Comparison of ENCODE assay signal across 2 cellular contexts in the genomic region with DNA sequence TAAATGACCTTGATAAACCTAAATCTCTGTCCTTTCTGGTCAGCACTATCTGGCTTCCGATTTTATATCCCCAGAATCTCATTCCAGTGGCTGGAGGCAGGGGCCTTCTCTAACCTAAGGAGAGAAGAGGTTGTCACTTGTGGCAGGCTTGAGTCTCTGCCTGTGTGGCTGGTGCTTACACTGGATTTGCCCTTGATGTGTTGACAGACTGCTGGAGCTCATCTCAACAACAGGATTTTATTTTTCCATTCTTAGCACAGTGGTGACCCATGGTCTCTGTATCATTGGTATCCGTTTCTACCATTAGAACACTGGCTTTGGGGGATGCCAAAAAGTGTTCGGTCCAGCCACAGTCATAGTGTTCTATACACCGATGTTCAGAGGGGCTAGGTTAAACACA.
TF ChIP-seq lines count a peak whose summit lies in the region.

No MANE protein-coding gene starts in this region.

TF ChIP-seq in IMR-90, 13 proteins besides CTCF, POLR2A, EP300 and RAD21:
- TF ChIP-seq RFX5 (IDR thresholded peaks at IDR 0.05; ENCODE audit: low read depth, low read length): no peak
- no peak for TF ChIP-seq NFE2L2 (IDR thresholded peaks at IDR 0.05; ENCODE audit: low read depth, low read length)
- no peak for TF ChIP-seq CEBPB (IDR thresholded peaks at IDR 0.05; ENCODE audit: low read depth, low read length)
- no peak for TF ChIP-seq FOS (IDR thresholded peaks at IDR 0.05; ENCODE audit: low read depth, low read length)
- no peak for TF ChIP-seq SMC3 (IDR thresholded peaks at IDR 0.05; ENCODE audit: low read depth, low read length)
- TF ChIP-seq MAFK (IDR thresholded peaks at IDR 0.05; ENCODE audit: low read depth, low read length): no peak
- no peak for TF ChIP-seq RCOR1 (IDR thresholded peaks at IDR 0.05; ENCODE audit: insufficient replicate concordance, low read length)
- TF ChIP-seq MAZ (IDR thresholded peaks at IDR 0.05; ENCODE audit: borderline replicate concordance, low read depth, low read length): no peak
TF ChIP-seq in IMR-90: peak in this region for 0.

TF ChIP-seq in SK-N-SH treated with all-trans-retinoic acid at 6 μM for 48 hours, 23 proteins besides CTCF, POLR2A, EP300 and RAD21:
- TF ChIP-seq ESRRG (CRISPR knock-in tag; IDR thresholded peaks at IDR 0.05): no peak
- TF ChIP-seq TCF4 (CRISPR knock-in tag; IDR thresholded peaks at IDR 0.05; ENCODE audit: borderline replicate concordance): no peak
- TF ChIP-seq ARNTL (CRISPR knock-in tag; IDR thresholded peaks at IDR 0.05; ENCODE audit: borderline replicate concordance, low read depth): no peak
- no peak for TF ChIP-seq RARB (CRISPR knock-in tag; IDR thresholded peaks at IDR 0.05)
- TF ChIP-seq ZC3H10 (CRISPR knock-in tag; IDR thresholded peaks at IDR 0.05): no peak
- TF ChIP-seq ZFP30 (CRISPR knock-in tag; IDR thresholded peaks at IDR 0.05): no peak
